Comparison of ENCODE assay signal across 2 cellular contexts in the genomic region with DNA sequence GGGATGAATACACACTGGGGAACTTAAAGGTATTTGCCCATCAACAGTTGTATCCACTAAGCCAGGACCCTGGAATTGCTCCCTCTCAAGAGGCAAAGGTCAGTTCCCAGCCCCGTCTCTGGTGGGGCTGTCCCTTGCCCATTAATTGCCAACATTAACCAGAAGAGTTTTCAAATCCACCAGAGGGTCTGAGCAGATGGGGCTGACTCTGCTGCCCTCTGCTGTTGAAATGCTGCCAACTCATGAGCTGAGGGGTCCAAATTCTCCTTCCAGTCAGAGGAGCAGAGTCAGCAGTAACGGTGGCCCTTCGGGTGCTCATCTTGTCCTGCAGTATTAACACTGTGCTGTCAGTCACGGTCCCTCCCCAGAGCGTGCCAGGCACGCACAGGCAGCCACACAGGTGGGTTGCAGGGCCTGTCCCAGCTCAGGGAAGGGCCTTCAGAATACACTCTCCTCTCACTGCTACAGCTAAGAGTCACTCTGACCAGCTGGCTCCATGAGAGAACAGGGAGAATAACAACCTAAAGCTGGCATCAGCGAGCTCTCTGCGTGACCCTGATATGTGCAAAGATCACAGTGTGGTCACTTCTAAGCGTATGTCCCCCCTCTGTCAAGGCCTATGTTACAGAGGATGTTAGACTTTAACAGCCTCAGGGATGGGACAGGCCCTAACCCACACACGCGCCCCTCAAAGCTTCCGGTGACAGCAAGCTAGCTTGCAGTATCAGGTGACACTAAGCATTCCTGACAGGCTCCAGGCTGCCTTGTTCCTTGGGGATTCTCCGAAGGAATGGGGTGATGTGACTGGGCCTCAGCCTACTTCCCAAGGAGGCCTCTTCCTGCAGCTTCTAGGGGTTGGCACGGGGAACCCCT.
TF ChIP-seq lines count a peak whose summit lies in the region.

No MANE protein-coding gene starts in this region.

TF ChIP-seq in GM23338, 12 proteins besides CTCF, POLR2A, EP300 and RAD21 (continued from another document):
- TF ChIP-seq, protein P1, sequence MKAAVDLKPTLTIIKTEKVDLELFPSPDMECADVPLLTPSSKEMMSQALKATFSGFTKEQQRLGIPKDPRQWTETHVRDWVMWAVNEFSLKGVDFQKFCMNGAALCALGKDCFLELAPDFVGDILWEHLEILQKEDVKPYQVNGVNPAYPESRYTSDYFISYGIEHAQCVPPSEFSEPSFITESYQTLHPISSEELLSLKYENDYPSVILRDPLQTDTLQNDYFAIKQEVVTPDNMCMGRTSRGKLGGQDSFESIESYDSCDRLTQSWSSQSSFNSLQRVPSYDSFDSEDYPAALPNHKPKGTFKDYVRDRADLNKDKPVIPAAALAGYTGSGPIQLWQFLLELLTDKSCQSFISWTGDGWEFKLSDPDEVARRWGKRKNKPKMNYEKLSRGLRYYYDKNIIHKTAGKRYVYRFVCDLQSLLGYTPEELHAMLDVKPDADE (IDR thresholded peaks at IDR 0.05), result no peak
- TF ChIP-seq ZNF114 (CRISPR knock-in tag; IDR thresholded peaks at IDR 0.05) (no peak), POLR2AphosphoS5 (IDR thresholded peaks at IDR 0.05; ENCODE audit: low read depth) (no peak), EZH2phosphoT487 (IDR thresholded peaks at IDR 0.05; ENCODE audit: unreplicated experiment) (no peak), ZNF331 (CRISPR knock-in tag; IDR thresholded peaks at IDR 0.05; ENCODE audit: low read depth) (no peak), JUNB (IDR thresholded peaks at IDR 0.05; ENCODE audit: unreplicated experiment) (no peak)
TF ChIP-seq in GM23338: peak in this region for 0.

TF ChIP-seq in HepG2, 621 proteins besides CTCF, POLR2A, EP300 and RAD21 (continued from another document):
- TF ChIP-seq MIXL1 (CRISPR knock-in tag; IDR thresholded peaks at IDR 0.05) (peak; percentile 46; the same call in 1 of the 2 replicates), XRCC5 (optimal IDR thresholded peaks at IDR 0.05; ENCODE audit: low read length) (peak; percentile 55), ERF (CRISPR knock-in tag; IDR thresholded peaks at IDR 0.05) (peak; percentile 35; the same call in 1 of the 2 replicates), ZNF256 (CRISPR knock-in tag; conservative IDR thresholded peaks at IDR 0.05) (no peak), SALL1 (CRISPR knock-in tag; IDR thresholded peaks at IDR 0.05) (0 out of 2 replicates have a peak, but pooled peaks have one; percentile 37), CBX5 (CRISPR knock-in tag; IDR thresholded peaks at IDR 0.05; ENCODE audit: borderline replicate concordance) (peak; percentile 32; the same call in 1 of the 2 replicates), SMAD3 (CRISPR knock-in tag; IDR thresholded peaks at IDR 0.05) (0 out of 2 replicates have a peak, but pooled peaks have one; percentile 27), FOXA1 (IDR thresholded peaks at IDR 0.05) (no peak), FOXA1 (CRISPR knock-in tag; IDR thresholded peaks at IDR 0.05) (no peak), PHF20 (CRISPR knock-in tag; IDR thresholded peaks at IDR 0.05) (no peak), ZNF670 (CRISPR knock-in tag; IDR thresholded peaks at IDR 0.05; ENCODE audit: borderline replicate concordance) (no peak), MAFF (IDR thresholded peaks at IDR 0.05; ENCODE audit: low read depth, low read length) (peak; percentile 88), MAFG (CRISPR knock-in tag; IDR thresholded peaks at IDR 0.05) (peak; percentile 14; the same call in 1 of the 2 replicates), DNMT3B (CRISPR knock-in tag; conservative IDR thresholded peaks at IDR 0.05) (no peak), ZNF224 (CRISPR knock-in tag; IDR thresholded peaks at IDR 0.05) (0 out of 2 replicates have a peak, but pooled peaks have one; percentile 56), TEAD3 (CRISPR knock-in tag; optimal IDR thresholded peaks at IDR 0.05; ENCODE audit: borderline replicate concordance) (peak; percentile 46), SMC3 (IDR thresholded peaks at IDR 0.05; ENCODE audit: low read length) (peak; percentile 95), RXRB (CRISPR knock-in tag; IDR thresholded peaks at IDR 0.05; ENCODE audit: borderline replicate concordance) (0 out of 2 replicates have a peak, but pooled peaks have one; percentile 14), RARG (CRISPR knock-in tag; IDR thresholded peaks at IDR 0.05; ENCODE audit: low read depth) (no peak)
- TF ChIP-seq, protein P2, sequence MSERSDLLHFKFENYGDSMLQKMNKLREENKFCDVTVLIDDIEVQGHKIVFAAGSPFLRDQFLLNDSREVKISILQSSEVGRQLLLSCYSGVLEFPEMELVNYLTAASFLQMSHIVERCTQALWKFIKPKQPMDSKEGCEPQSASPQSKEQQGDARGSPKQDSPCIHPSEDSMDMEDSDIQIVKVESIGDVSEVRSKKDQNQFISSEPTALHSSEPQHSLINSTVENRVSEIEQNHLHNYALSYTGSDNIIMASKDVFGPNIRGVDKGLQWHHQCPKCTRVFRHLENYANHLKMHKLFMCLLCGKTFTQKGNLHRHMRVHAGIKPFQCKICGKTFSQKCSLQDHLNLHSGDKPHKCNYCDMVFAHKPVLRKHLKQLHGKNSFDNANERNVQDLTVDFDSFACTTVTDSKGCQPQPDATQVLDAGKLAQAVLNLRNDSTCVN (CRISPR knock-in tag; IDR thresholded peaks at IDR 0.05; ENCODE audit: borderline replicate concordance), result no peak
- TF ChIP-seq, protein P3, sequence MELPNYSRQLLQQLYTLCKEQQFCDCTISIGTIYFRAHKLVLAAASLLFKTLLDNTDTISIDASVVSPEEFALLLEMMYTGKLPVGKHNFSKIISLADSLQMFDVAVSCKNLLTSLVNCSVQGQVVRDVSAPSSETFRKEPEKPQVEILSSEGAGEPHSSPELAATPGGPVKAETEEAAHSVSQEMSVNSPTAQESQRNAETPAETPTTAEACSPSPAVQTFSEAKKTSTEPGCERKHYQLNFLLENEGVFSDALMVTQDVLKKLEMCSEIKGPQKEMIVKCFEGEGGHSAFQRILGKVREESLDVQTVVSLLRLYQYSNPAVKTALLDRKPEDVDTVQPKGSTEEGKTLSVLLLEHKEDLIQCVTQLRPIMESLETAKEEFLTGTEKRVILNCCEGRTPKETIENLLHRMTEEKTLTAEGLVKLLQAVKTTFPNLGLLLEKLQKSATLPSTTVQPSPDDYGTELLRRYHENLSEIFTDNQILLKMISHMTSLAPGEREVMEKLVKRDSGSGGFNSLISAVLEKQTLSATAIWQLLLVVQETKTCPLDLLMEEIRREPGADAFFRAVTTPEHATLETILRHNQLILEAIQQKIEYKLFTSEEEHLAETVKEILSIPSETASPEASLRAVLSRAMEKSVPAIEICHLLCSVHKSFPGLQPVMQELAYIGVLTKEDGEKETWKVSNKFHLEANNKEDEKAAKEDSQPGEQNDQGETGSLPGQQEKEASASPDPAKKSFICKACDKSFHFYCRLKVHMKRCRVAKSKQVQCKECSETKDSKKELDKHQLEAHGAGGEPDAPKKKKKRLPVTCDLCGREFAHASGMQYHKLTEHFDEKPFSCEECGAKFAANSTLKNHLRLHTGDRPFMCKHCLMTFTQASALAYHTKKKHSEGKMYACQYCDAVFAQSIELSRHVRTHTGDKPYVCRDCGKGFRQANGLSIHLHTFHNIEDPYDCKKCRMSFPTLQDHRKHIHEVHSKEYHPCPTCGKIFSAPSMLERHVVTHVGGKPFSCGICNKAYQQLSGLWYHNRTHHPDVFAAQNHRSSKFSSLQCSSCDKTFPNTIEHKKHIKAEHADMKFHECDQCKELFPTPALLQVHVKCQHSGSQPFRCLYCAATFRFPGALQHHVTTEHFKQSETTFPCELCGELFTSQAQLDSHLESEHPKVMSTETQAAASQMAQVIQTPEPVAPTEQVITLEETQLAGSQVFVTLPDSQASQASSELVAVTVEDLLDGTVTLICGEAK (IDR thresholded peaks at IDR 0.05), result no peak
- TF ChIP-seq, protein P3 (CRISPR knock-in tag; IDR thresholded peaks at IDR 0.05), result no peak
- TF ChIP-seq, protein P4, sequence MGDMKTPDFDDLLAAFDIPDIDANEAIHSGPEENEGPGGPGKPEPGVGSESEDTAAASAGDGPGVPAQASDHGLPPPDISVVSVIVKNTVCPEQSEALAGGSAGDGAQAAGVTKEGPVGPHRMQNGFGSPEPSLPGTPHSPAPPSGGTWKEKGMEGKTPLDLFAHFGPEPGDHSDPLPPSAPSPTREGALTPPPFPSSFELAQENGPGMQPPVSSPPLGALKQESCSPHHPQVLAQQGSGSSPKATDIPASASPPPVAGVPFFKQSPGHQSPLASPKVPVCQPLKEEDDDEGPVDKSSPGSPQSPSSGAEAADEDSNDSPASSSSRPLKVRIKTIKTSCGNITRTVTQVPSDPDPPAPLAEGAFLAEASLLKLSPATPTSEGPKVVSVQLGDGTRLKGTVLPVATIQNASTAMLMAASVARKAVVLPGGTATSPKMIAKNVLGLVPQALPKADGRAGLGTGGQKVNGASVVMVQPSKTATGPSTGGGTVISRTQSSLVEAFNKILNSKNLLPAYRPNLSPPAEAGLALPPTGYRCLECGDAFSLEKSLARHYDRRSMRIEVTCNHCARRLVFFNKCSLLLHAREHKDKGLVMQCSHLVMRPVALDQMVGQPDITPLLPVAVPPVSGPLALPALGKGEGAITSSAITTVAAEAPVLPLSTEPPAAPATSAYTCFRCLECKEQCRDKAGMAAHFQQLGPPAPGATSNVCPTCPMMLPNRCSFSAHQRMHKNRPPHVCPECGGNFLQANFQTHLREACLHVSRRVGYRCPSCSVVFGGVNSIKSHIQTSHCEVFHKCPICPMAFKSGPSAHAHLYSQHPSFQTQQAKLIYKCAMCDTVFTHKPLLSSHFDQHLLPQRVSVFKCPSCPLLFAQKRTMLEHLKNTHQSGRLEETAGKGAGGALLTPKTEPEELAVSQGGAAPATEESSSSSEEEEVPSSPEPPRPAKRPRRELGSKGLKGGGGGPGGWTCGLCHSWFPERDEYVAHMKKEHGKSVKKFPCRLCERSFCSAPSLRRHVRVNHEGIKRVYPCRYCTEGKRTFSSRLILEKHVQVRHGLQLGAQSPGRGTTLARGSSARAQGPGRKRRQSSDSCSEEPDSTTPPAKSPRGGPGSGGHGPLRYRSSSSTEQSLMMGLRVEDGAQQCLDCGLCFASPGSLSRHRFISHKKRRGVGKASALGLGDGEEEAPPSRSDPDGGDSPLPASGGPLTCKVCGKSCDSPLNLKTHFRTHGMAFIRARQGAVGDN (CRISPR knock-in tag; IDR thresholded peaks at IDR 0.05), result peak; percentile 18; the same call in 1 of the 2 replicates
TF ChIP-seq in HepG2: peak in this region for 17.
